ENCODE assay signal across 27 cellular contexts in the genomic region with DNA sequence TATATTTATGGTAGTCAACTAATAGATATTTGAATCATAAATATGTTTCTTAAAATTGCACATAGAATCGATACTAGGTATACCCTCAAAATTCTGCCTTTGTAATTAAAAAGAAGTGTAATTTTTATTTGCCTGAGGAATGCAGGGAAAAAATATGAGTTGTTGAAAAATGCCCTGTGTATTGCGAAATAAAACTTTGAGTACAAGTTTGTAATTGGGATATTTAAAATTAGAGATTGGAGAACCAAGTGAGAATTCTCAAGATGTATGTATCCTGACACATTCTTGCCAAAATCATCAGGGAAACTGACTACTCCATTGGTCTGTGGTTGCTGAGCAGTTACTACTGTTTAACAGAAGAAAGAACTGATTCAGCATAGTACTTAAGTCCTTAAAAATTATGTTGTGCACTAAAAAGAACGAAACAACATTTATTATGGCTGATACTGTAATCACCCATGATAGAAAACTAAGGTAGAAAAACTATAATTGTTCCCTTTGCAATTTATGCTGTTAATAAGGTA.
"Had no signal": no experiment of that assay in that cellular context is flagged by ENCODE, and none has a peak within 500 bp of the region (broad histone marks: within the 10 kb centered on the region; RNA-seq: fewer than 3 reads in every experiment).

No MANE protein-coding gene starts in this region.

- H3K36me3 Mint-ChIP-seq: mesothelial cell of epicardium had no signal

- H3K27ac Mint-ChIP-seq: activated naive CD4-positive, alpha-beta T cell treated with anti-CD3 and anti-CD28 coated beads, Interleukin-2, amount 10 ng/mL, durations not matched to agents 7 days and 5 days; mesothelial cell of epicardium had no signal

- H3K4me3 ChIP-seq: esophagus squamous epithelium, heart right ventricle, tibial nerve had no signal

- H3K9me3 Mint-ChIP-seq: activated naive CD4-positive, alpha-beta T cell treated with anti-CD3 and anti-CD28 coated beads, Interleukin-2, amount 10 ng/mL, durations not matched to agents 7 days and 5 days; central memory CD8-positive, alpha-beta T cell; naive B cell had no signal

- ATAC-seq: activated CD4-positive, CD25-positive, alpha-beta regulatory T cell treated with anti-CD3 and anti-CD28 coated beads, Interleukin-2, amount 50 U/mL, for 24 hours; heart right ventricle; right cardiac atrium; T-cell had no signal

- H3K4me3 Mint-ChIP-seq: activated naive CD4-positive, alpha-beta T cell treated with anti-CD3 and anti-CD28 coated beads, Interleukin-2, amount 10 ng/mL, durations not matched to agents 7 days and 5 days; central memory CD8-positive, alpha-beta T cell; mesothelial cell of epicardium; naive B cell; neural crest cell; T-cell had no signal

- H3K27ac ChIP-seq: epithelial cell of prostate, esophagus squamous epithelium, heart right ventricle, tibial nerve, VCaP had no signal

- DNase-seq: activated CD4-positive, alpha-beta T cell treated with anti-CD3 and anti-CD28 coated beads, Interleukin-2, amount 50 U/mL, for 1 hour; activated CD8-positive, alpha-beta memory T cell treated with anti-CD3 and anti-CD28 coated beads for 24 hours; activated effector memory CD4-positive, alpha-beta T cell treated with anti-CD3 and anti-CD28 coated beads, Interleukin-2, amount 50 U/mL, for 16 hours; activated naive CD4-positive, alpha-beta T cell treated with anti-CD3 and anti-CD28 coated beads, Interleukin-2, amount 10 ng/mL, durations not matched to agents 7 days and 5 days; activated T-cell treated with anti-CD3 and anti-CD28 coated beads, Interleukin-2, amount 50 U/mL, for 1 hour; anterior cingulate cortex; dermis blood vessel endothelial cell; effector CD8-positive, alpha-beta T cell; esophagus squamous epithelium; foreskin melanocyte; heart right ventricle; naive B cell; posterior cingulate gyrus; right cardiac atrium; stimulated activated CD4-positive, alpha-beta T cell treated with anti-CD3 and anti-CD28 coated beads, Interleukin-15, amount 100 ng/mL, for 24 hours; stimulated activated CD4-positive, alpha-beta T cell treated with anti-CD3 and anti-CD28 coated beads, Interleukin-2, amount 100 ng/mL, for 24 hours; stimulated activated naive CD4-positive, alpha-beta T cell; T-cell had no signal

- H3K27me3 Mint-ChIP-seq: activated naive CD4-positive, alpha-beta T cell treated with anti-CD3 and anti-CD28 coated beads, Interleukin-2, amount 10 ng/mL, durations not matched to agents 7 days and 5 days; central memory CD8-positive, alpha-beta T cell; naive B cell; T-cell had no signal

- H3K9me3 ChIP-seq: esophagus squamous epithelium, tibial nerve had no signal

- H3K4me1 Mint-ChIP-seq: neural crest cell had no signal

- H3K36me3 ChIP-seq: esophagus squamous epithelium, tibial nerve had no signal

- H3K4me1 ChIP-seq: esophagus squamous epithelium, heart right ventricle, tibial nerve had no signal

- FAIRE-seq: bronchial epithelial cell, endometrium had no signal

- H3K27me3 ChIP-seq: esophagus squamous epithelium, heart right ventricle, tibial nerve had no signal
